ENCODE assay signal across 8 cellular contexts in genomic region chr9:94860678-94861588, GRCh38.
DNase-seq lines count a peak whose midpoint lies in the region; ATAC-seq and TF ChIP-seq lines count a peak whose summit lies in the region.

No MANE protein-coding gene starts in this region.

- in situ Hi-C loops in GM13976 (cut with MboI; ENCODE audit: low sequenced_read_pairs, unreplicated experiment), result no loop called here

- peaks cover 3% of the 10 kb centered on the region for H3K36me3 Mint-ChIP-seq in activated CD8-positive, alpha-beta T cell treated with anti-CD3 and anti-CD28 coated beads, Interleukin-2, amount 10 ng/mL, durations not matched to agents 7 days and 5 days (ENCODE audit: low read depth)

- POLR2A ChIA-PET in activated CD8-positive, alpha-beta T cell treated with anti-CD3 and anti-CD28 coated beads, Interleukin-2, amount 10 ng/mL, durations not matched to agents 7 days and 5 days (lab: Charles Lee), result interaction anchor here (1.7 kb wide), 1 partner anchor 11 kb away, joined by 8 read pairs; no protein-coding TSS in a partner anchor

- H3K4me1 Mint-ChIP-seq in activated CD8-positive, alpha-beta T cell treated with anti-CD3 and anti-CD28 coated beads, Interleukin-2, amount 10 ng/mL, durations not matched to agents 7 days and 5 days (ENCODE audit: low read depth), result peaks cover 39% of the 10 kb centered on the region

- peak overlapping the region; percentile 59 for H3K4me3 Mint-ChIP-seq in activated CD8-positive, alpha-beta T cell treated with anti-CD3 and anti-CD28 coated beads, Interleukin-2, amount 10 ng/mL, durations not matched to agents 7 days and 5 days

- peak overlapping the region; percentile 91 for H3K27ac Mint-ChIP-seq in activated CD8-positive, alpha-beta T cell treated with anti-CD3 and anti-CD28 coated beads, Interleukin-2, amount 10 ng/mL, durations not matched to agents 7 days and 5 days

- DNase-seq in GM13976 (ENCODE audit: low spot score) (peak; percentile 78), NCI-H2029 treated with DMSO at 0.1 percent for 48 hours (lab: John Stamatoyannopoulos, UW) (peak; percentile 93), hepatic stellate cell (ENCODE audit: low spot score) (peak; percentile 76), NCI-H226 (no peak), H7 (no peak)
- peak; percentile 90 for DNase-seq in activated CD8-positive, alpha-beta T cell treated with anti-CD3 and anti-CD28 coated beads, Interleukin-2, amount 10 ng/mL, durations not matched to agents 7 days and 5 days
- peak; percentile 37 to 43 for DNase-seq in stimulated activated CD8-positive, alpha-beta memory T cell treated with anti-CD3 and anti-CD28 coated beads, Interleukin-7, amount 100 ng/mL, for 1 hour (ENCODE audit: low read depth in 2 of 2)

- peak; percentile 93 for ATAC-seq in HG02623 (IDR thresholded peaks at IDR 0.05; ENCODE audit: unreplicated experiment)
- ATAC-seq in activated CD8-positive, alpha-beta T cell treated with anti-CD3 and anti-CD28 coated beads, Interleukin-2, amount 10 ng/mL, durations not matched to agents 7 days and 5 days, result peak; percentile 96

- H3K27me3 ChIP-seq in H7 (ENCODE audit: control insufficient read depth, insufficient read depth, low read length), result no peaks in the 10 kb centered on the region

- no peaks in the 10 kb centered on the region for H3K36me3 ChIP-seq in H7 (replicated peaks; ENCODE audit: control insufficient read depth, insufficient read depth, low read length)

- no peak for TF ChIP-seq CTCF in GM13976 (IDR thresholded peaks at IDR 0.05; ENCODE audit: borderline replicate concordance, control extremely low read depth, extremely low read depth, insufficient read depth, missing control alignments)

- H3K4me3 ChIP-seq in H7 (ENCODE audit: insufficient read depth, low read depth, low read length), result no peak overlapping the region

- peaks cover 10% of the 10 kb centered on the region for H3K27me3 Mint-ChIP-seq in activated CD8-positive, alpha-beta T cell treated with anti-CD3 and anti-CD28 coated beads, Interleukin-2, amount 10 ng/mL, durations not matched to agents 7 days and 5 days (ENCODE audit: low read depth)

- H3K9me3 Mint-ChIP-seq in activated CD8-positive, alpha-beta T cell treated with anti-CD3 and anti-CD28 coated beads, Interleukin-2, amount 10 ng/mL, durations not matched to agents 7 days and 5 days (ENCODE audit: insufficient read depth), result no peaks in the 10 kb centered on the region

- CTCF ChIA-PET in activated CD8-positive, alpha-beta T cell treated with anti-CD3 and anti-CD28 coated beads, Interleukin-2, amount 10 ng/mL, durations not matched to agents 7 days and 5 days (lab: Charles Lee), result interaction anchor here (0.9 to 1.4 kb wide), 5 partner anchors 10 to 408 kb away, joined by 3 to 4 read pairs (median 3); no protein-coding TSS in a partner anchor

Comparison
In these comparisons a context has a peak if more than half of its experiments do, and no peak if none do; other contexts are left out.
1. DNase-seq: peak in GM13976 (single experiment), NCI-H2029 treated with DMSO at 0.1 percent for 48 hours (single experiment), activated CD8-positive, alpha-beta T cell treated with anti-CD3 and anti-CD28 coated beads, Interleukin-2, amount 10 ng/mL, durations not matched to agents 7 days and 5 days (single experiment), hepatic stellate cell (single experiment) and stimulated activated CD8-positive, alpha-beta memory T cell treated with anti-CD3 and anti-CD28 coated beads, Interleukin-7, amount 100 ng/mL, for 1 hour (2 of 2); none in NCI-H226 (single experiment) and H7 (single experiment).